ENCODE assay signal across 9 cellular contexts in genomic region chr3:13420051-13420816, GRCh38. TPM values are rescaled to one million over a fixed set of nuclear protein-coding genes. Genes with fewer than 3 reads are reported as not detected.
DNase-seq lines count a peak whose midpoint lies in the region; ATAC-seq, FAIRE-seq and TF ChIP-seq lines count a peak whose summit lies in the region.
"Had no signal": no experiment of that assay in that cellular context is flagged by ENCODE, and none has a peak within 500 bp of the region (broad histone marks: within the 10 kb centered on the region; RNA-seq: fewer than 3 reads in every experiment).

Gene NUP210 (minus strand): TSS chr3:13420322. CDS start chr3:13420226, 96 bp downstream.

- H3K4me1 ChIP-seq in kidney (ENCODE audit: control insufficient read depth in 1 of 2, insufficient read depth in 1 of 2, low read depth in 1 of 2, low read length in 2 of 2): peaks cover 0 to 9% of the 10 kb centered on the region in 2 donors
- H3K4me1 ChIP-seq: SJSA1 had no signal

- no peak for TF ChIP-seq CTCF in kidney (IDR thresholded peaks at IDR 0.05; ENCODE audit: borderline replicate concordance, extremely low read depth, insufficient read depth)

- peak within 1 kb of the TSS; percentile 32 to 47 for H3K27ac ChIP-seq in kidney (ENCODE audit: low read depth in 2 of 2, low read length in 2 of 2)
- H3K27ac ChIP-seq: SJSA1 had no signal

- peak; percentile 66 for ATAC-seq in GM19397 (IDR thresholded peaks at IDR 0.05; ENCODE audit: unreplicated experiment)
- peak; percentile 56 for ATAC-seq in HG03521 (IDR thresholded peaks at IDR 0.05; ENCODE audit: unreplicated experiment)

- H3K9me3 Mint-ChIP-seq in activated naive CD8-positive, alpha-beta T cell treated with anti-CD3 and anti-CD28 coated beads for 36 hours: no peaks in the 10 kb centered on the region

- H3K4me3 ChIP-seq in kidney (ENCODE audit: low read length in 2 of 2): peak within 1 kb of the TSS; percentile 61 to 66
- H3K4me3 ChIP-seq: SJSA1 had no signal

- H3K36me3 ChIP-seq in kidney (ENCODE audit: control insufficient read depth in 1 of 2, insufficient read depth in 2 of 2, low read length in 2 of 2): no peaks in the 10 kb centered on the region
- H3K36me3 ChIP-seq: SJSA1 had no signal

- peak; percentile 42 for DNase-seq in Caki2 (ENCODE audit: low read depth)
- peak; percentile 76 for DNase-seq in RKO (ENCODE audit: low spot score)
- DNase-seq in activated naive CD8-positive, alpha-beta T cell treated with anti-CD3 and anti-CD28 coated beads for 36 hours: peak; percentile 84
- peak; percentile 81 for DNase-seq in kidney
- DNase-seq in stimulated activated CD4-positive, alpha-beta T cell treated with anti-CD3 and anti-CD28 coated beads, Interleukin-4, amount 100 ng/mL, for 24 hours: peak; percentile 60
- DNase-seq in midbrain (lab: John Stamatoyannopoulos, UW): no peak

- H3K4me1 Mint-ChIP-seq in activated naive CD8-positive, alpha-beta T cell treated with anti-CD3 and anti-CD28 coated beads for 36 hours: peaks cover 58% of the 10 kb centered on the region

- peaks cover 34% of the 10 kb centered on the region for H3K36me3 Mint-ChIP-seq in activated naive CD8-positive, alpha-beta T cell treated with anti-CD3 and anti-CD28 coated beads for 36 hours

- in situ Hi-C loops in Caki2 (cut with HindIII; ENCODE audit: low pct_unique_long_range_greater_than_20kb, low sequenced_read_pairs): no loop called here

- intact Hi-C loops in kidney (cut with DNase I): no loop called here

- H3K27ac Mint-ChIP-seq in activated naive CD8-positive, alpha-beta T cell treated with anti-CD3 and anti-CD28 coated beads for 36 hours: peak within 1 kb of the TSS; percentile 100

- peak within 1 kb of the TSS; percentile 23 to 46 for H3K9ac ChIP-seq in kidney (ENCODE audit: low read length in 2 of 2)

- H3K27me3 Mint-ChIP-seq in activated naive CD8-positive, alpha-beta T cell treated with anti-CD3 and anti-CD28 coated beads for 36 hours: peaks cover 3% of the 10 kb centered on the region

- no peak for FAIRE-seq in kidney (lab: Jason Lieb, UNC)

- no peaks in the 10 kb centered on the region for H3K9me3 ChIP-seq in kidney (ENCODE audit: control insufficient read depth in 1 of 2, low read length in 2 of 2)
- H3K9me3 ChIP-seq: SJSA1 had no signal

- peak within 1 kb of the TSS; percentile 93 for H3K4me3 Mint-ChIP-seq in activated naive CD8-positive, alpha-beta T cell treated with anti-CD3 and anti-CD28 coated beads for 36 hours

RNA-seq across cellular contexts. Expression of gene NUP210, which starts in this region (rescaled TPM):
- total RNA-seq in Caki2 (2014; rRNA removed; shearing (Covaris generic); ENCODE audit: low replicate concordance): 27.2 and 36.0 TPM in 2 replicates
- total RNA-seq in activated naive CD8-positive, alpha-beta T cell treated with anti-CD3 and anti-CD28 coated beads for 36 hours: 100 to 1,000 TPM; 127 to 131 TPM
- 22.9 TPM for total RNA-seq in kidney
- polyA plus RNA-seq in kidney (ENCODE audit: insufficient read depth, low read depth, low replicate concordance): 5.6 TPM
